8 cellular contexts compared by ENCODE assay signal in the genomic region with DNA sequence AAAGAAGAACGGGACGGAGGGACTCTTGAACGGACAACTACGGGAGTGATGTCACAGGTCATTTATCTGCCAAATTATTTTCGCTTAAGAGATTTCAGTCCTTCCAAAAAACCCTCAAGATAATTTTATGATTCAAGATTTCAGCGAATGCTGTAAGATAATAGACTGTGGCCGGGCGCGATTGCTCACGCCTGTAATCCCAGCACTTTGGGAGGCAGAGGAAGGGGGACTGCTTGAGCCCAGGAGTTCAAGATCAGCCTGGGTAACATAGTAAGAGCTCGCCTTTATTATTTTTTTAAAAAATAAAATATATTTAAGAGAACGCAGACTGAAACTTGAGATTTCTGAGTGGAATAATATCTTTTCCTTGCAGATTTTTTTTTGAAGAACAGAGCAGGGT. TPM values are rescaled to one million over a fixed set of nuclear protein-coding genes. Genes with fewer than 3 reads are reported as not detected.
DNase-seq lines count a peak whose midpoint lies in the region; ATAC-seq and TF ChIP-seq lines count a peak whose summit lies in the region.

No MANE protein-coding gene starts in this region.

- H3K9me3 ChIP-seq in heart right ventricle: no peaks in the 10 kb centered on the region

- H3K27me3 ChIP-seq in heart right ventricle: no peaks in the 10 kb centered on the region

- ATAC-seq in HG03039 (IDR thresholded peaks at IDR 0.05; ENCODE audit: unreplicated experiment) (peak; percentile 8), heart right ventricle (peak in 4 of 8 donors; percentile 9 to 38 (median 30)), HG03139 (IDR thresholded peaks at IDR 0.05; ENCODE audit: unreplicated experiment) (no peak)

- no peak for TF ChIP-seq CTCF in VCaP (conservative IDR thresholded peaks at IDR 0.05)
- TF ChIP-seq CTCF in heart right ventricle (IDR thresholded peaks at IDR 0.05): no peak

- intact Hi-C loops in heart right ventricle (cut with DNase I): no loop called here

- WGBS in heart right ventricle, 2 donors: 13 to 17% methylated on average over 12 of the region's 12 CpGs

- peaks cover 0 to 27% (median 16%) of the 10 kb centered on the region in 9 donors for H3K4me1 ChIP-seq in heart right ventricle

- H3K27ac ChIP-seq in VCaP: peak overlapping the region; percentile 94
- peak overlapping the region in 9 of 10 donors; percentile 83 to 93 (median 87) for H3K27ac ChIP-seq in heart right ventricle

- H3K36me3 ChIP-seq in heart right ventricle: no peaks in the 10 kb centered on the region

- H3K4me3 ChIP-seq in heart right ventricle: peak overlapping the region; percentile 70 to 98 (median 90)
- H3K4me3 ChIP-seq in skeletal muscle cell (ENCODE audit: low read depth, low read length): peak overlapping the region; percentile 89

- DNase-seq in DMS79 treated with DMSO at 0.1 percent for 48 hours (lab: John Stamatoyannopoulos, UW) (peak; percentile 37), DMS79 (lab: John Stamatoyannopoulos, UW) (no peak), heart right ventricle (no peak), skeletal muscle cell (ENCODE audit: low read depth) (no peak), ecto neural progenitor cell (ENCODE audit: low spot score) (no peak)

RNA-seq across cellular contexts. Expression of gene RWDD2B, which starts 0.6 kb away (rescaled TPM):
- 10 to 100 TPM; 11.3 to 22.0 (median 17.9) TPM for total RNA-seq in heart right ventricle
- 10 to 100 TPM in 1 of 2 donors, 1 to 10 TPM in 1; 8.3 to 13.6 TPM for polyA plus RNA-seq in heart right ventricle

RNA-seq across cellular contexts. Expression of gene USP16, which starts 5.9 kb away (rescaled TPM):
- total RNA-seq in heart right ventricle: 10 to 100 TPM; 28.9 to 41.8 (median 33.0) TPM
- 10 to 100 TPM; 20.3 to 23.6 TPM for polyA plus RNA-seq in heart right ventricle

RNA-seq across cellular contexts. Expression of gene LTN1, which starts 25.9 kb away (rescaled TPM):
- total RNA-seq in heart right ventricle: 10 to 100 TPM; 15.5 to 20.4 (median 18.1) TPM
- 1 to 10 TPM; 3.2 to 4.5 TPM for polyA plus RNA-seq in heart right ventricle

RNA-seq across cellular contexts. Expression of gene CCT8, which starts 54.9 kb away (rescaled TPM):
- 100 to 1,000 TPM in 7 of 10 donors, 10 to 100 TPM in 3; 90.0 to 126 (median 112) TPM for total RNA-seq in heart right ventricle
- polyA plus RNA-seq in heart right ventricle: 100 to 1,000 TPM in 1 of 2 donors, 10 to 100 TPM in 1; 75.6 to 156 TPM
